Comparison of ENCODE assay signal across 9 cellular contexts in genomic region chr11:94912806-94913205, GRCh38.
"Had no signal": no experiment of that assay in that cellular context is flagged by ENCODE, and none has a peak within 500 bp of the region (broad histone marks: within the 10 kb centered on the region; RNA-seq: fewer than 3 reads in every experiment).

No MANE protein-coding gene starts in this region.

- DNase-seq: GM23248, GOT3, H7, H9, HCEC 1CT, HFFc6 had no signal

- H3K4me3 Mint-ChIP-seq: GM23338, H9, HFFc6 had no signal

- H3K4me1 Mint-ChIP-seq: H9 had no signal

- H3K27ac ChIP-seq: GM23248 had no signal

- H3K4me3 ChIP-seq: GM23248, GM23338, HAP-1 had no signal

- H3K9me3 ChIP-seq: HAP-1 had no signal

- ATAC-seq: GM23338, HCT116 had no signal

- H3K36me3 ChIP-seq: HAP-1 had no signal

- H3K9me3 Mint-ChIP-seq: GM23338, H9, HFFc6 had no signal

- H3K4me1 ChIP-seq: HAP-1 had no signal

- H3K27ac Mint-ChIP-seq: GM23338, H9, HFFc6 had no signal
